Comparison of ENCODE assay signal across 19 cellular contexts in genomic region chr10:54081950-54082349, GRCh38.
"Had no signal": no experiment of that assay in that cellular context is flagged by ENCODE, and none has a peak within 500 bp of the region (broad histone marks: within the 10 kb centered on the region; RNA-seq: fewer than 3 reads in every experiment).

No MANE protein-coding gene starts in this region.

- H3K36me3 ChIP-seq: heart left ventricle, neutrophil, right lobe of liver, tibial artery, upper lobe of right lung, vagina had no signal

- H3K27ac Mint-ChIP-seq: natural killer cell; stimulated activated effector memory CD8-positive, alpha-beta T cell treated with anti-CD3 and anti-CD28 coated beads, Interleukin-12 subunit alpha, Interleukin-12 subunit beta, amount 100 ng/mL, for 72 hours had no signal

- H3K27ac ChIP-seq: coronary artery, heart left ventricle, neutrophil, psoas muscle, right lobe of liver, tibial artery, upper lobe of right lung, vagina had no signal

- H3K4me3 ChIP-seq: coronary artery, heart left ventricle, psoas muscle, right lobe of liver, tibial artery, upper lobe of right lung, vagina had no signal

- DNase-seq: effector CD4-positive, alpha-beta T cell; foreskin melanocyte; heart left ventricle; hypothalamus; mammary epithelial cell; natural killer cell; psoas muscle; retina; right lobe of liver; stimulated activated CD4-positive, alpha-beta T cell treated with anti-CD3 and anti-CD28 coated beads, Interleukin-4, amount 100 ng/mL, for 1 hour; stimulated activated CD8-positive, alpha-beta memory T cell treated with anti-CD3 and anti-CD28 coated beads, Interleukin-4, amount 100 ng/mL, for 48 hours; stimulated activated naive CD8-positive, alpha-beta T cell treated with anti-CD3 and anti-CD28 coated beads, Interleukin-15, Interleukin-2, amounts not matched to agents 100 U/mL and 50 U/mL, for 24 hours; tibial artery; upper lobe of right lung had no signal

- H3K9me3 ChIP-seq: neutrophil, psoas muscle, right lobe of liver, tibial artery, upper lobe of right lung, vagina had no signal

- H3K4me1 Mint-ChIP-seq: natural killer cell; stimulated activated effector memory CD8-positive, alpha-beta T cell treated with anti-CD3 and anti-CD28 coated beads, Interleukin-12 subunit alpha, Interleukin-12 subunit beta, amount 100 ng/mL, for 72 hours had no signal

- H3K4me1 ChIP-seq: heart left ventricle, psoas muscle, right lobe of liver, tibial artery, upper lobe of right lung, vagina had no signal

- H3K27me3 ChIP-seq: heart left ventricle, neutrophil, right lobe of liver, tibial artery, upper lobe of right lung, vagina had no signal

- H3K4me3 Mint-ChIP-seq: natural killer cell; stimulated activated effector memory CD8-positive, alpha-beta T cell treated with anti-CD3 and anti-CD28 coated beads, Interleukin-12 subunit alpha, Interleukin-12 subunit beta, amount 100 ng/mL, for 72 hours had no signal

- H3K36me3 Mint-ChIP-seq: natural killer cell; stimulated activated effector memory CD8-positive, alpha-beta T cell treated with anti-CD3 and anti-CD28 coated beads, Interleukin-12 subunit alpha, Interleukin-12 subunit beta, amount 100 ng/mL, for 72 hours had no signal

- ATAC-seq: heart left ventricle; left lobe of liver; natural killer cell; psoas muscle; right lobe of liver; stimulated activated effector memory CD8-positive, alpha-beta T cell treated with anti-CD3 and anti-CD28 coated beads, Interleukin-12 subunit alpha, Interleukin-12 subunit beta, amount 100 ng/mL, for 72 hours; stimulated activated naive CD8-positive, alpha-beta T cell treated with anti-CD3 and anti-CD28 coated beads, Interleukin-15, Interleukin-2, amounts not matched to agents 100 U/mL and 50 U/mL, for 24 hours; upper lobe of right lung had no signal
